Comparison of ENCODE assay signal across 8 cellular contexts in genomic region chr7:19709249-19709578, GRCh38. TPM values are rescaled to one million over a fixed set of nuclear protein-coding genes. Genes with fewer than 3 reads are reported as not detected.
DNase-seq lines count a peak whose midpoint lies in the region; ATAC-seq, FAIRE-seq and TF ChIP-seq lines count a peak whose summit lies in the region.

No MANE protein-coding gene starts in this region.

- TF ChIP-seq CTCF in osteocyte (IDR thresholded peaks at IDR 0.05) = peak; percentile 1

- no peaks in the 10 kb centered on the region for H3K9me2 ChIP-seq in Karpas-422 (replicated peaks; ENCODE audit: insufficient read depth, low read length)

- H3K4me3 ChIP-seq in Karpas-422 (ENCODE audit: low read length) = peak overlapping the region; percentile 38; the same call in 1 of the 2 replicates

- no peak for FAIRE-seq in HTR-8/SVneo (lab: Jason Lieb, UNC)

- peak overlapping the region; percentile 95 for H2AFZ ChIP-seq in Karpas-422 (ENCODE audit: low read length)

- peak overlapping the region; percentile 94 for H3K27ac Mint-ChIP-seq in dendritic cell treated with granulocyte-macrophage colony-stimulating factor and Interleukin-4, amounts not matched to agents 40 ng/mL and 50 ng/mL, for 4 days
- peak overlapping the region; percentile 84 for H3K27ac Mint-ChIP-seq in osteocyte (ENCODE audit: unreplicated experiment)

- H3K79me2 ChIP-seq in Karpas-422 (ENCODE audit: low read length) = peaks cover 45% of the 10 kb centered on the region

- H3K4me1 ChIP-seq in Karpas-422 (ENCODE audit: low read length) = peaks cover 26% of the 10 kb centered on the region

- peaks cover under 1% of the 10 kb centered on the region; the same call in 1 of the 2 replicates for H3K36me3 ChIP-seq in Karpas-422 (ENCODE audit: insufficient read depth, low read length)

- intact Hi-C loops in dendritic cell treated with granulocyte-macrophage colony-stimulating factor and Interleukin-4, amounts not matched to agents 40 ng/mL and 50 ng/mL, for 4 days (cut with micrococcal nuclease) = loop anchor here (10.0 kb wide), 1 partner anchor 406 kb away; no protein-coding TSS in a partner anchor

- H3K9me3 Mint-ChIP-seq in dendritic cell treated with granulocyte-macrophage colony-stimulating factor and Interleukin-4, amounts not matched to agents 40 ng/mL and 50 ng/mL, for 4 days = no peaks in the 10 kb centered on the region
- no peaks in the 10 kb centered on the region for H3K9me3 Mint-ChIP-seq in osteocyte (ENCODE audit: unreplicated experiment)

- H3K4me3 Mint-ChIP-seq in dendritic cell treated with granulocyte-macrophage colony-stimulating factor and Interleukin-4, amounts not matched to agents 40 ng/mL and 50 ng/mL, for 4 days = peak overlapping the region; percentile 88
- H3K4me3 Mint-ChIP-seq in osteocyte (ENCODE audit: unreplicated experiment) = peak overlapping the region; percentile 90

- DNase-seq in Karpas-422 (no peak), osteocyte (ENCODE audit: extremely low spot score, unreplicated experiment) (no peak), pons (ENCODE audit: low spot score) (no peak), HTR-8/SVneo (ENCODE audit: insufficient read length, low spot score) (no peak)
- no peak for DNase-seq in effector CD8-positive, alpha-beta T cell (lab: John Stamatoyannopoulos, UW)
- DNase-seq in activated CD4-positive, CD25-positive, alpha-beta regulatory T cell (lab: John Stamatoyannopoulos, UW) = no peak

- H3K36me3 Mint-ChIP-seq in dendritic cell treated with granulocyte-macrophage colony-stimulating factor and Interleukin-4, amounts not matched to agents 40 ng/mL and 50 ng/mL, for 4 days (ENCODE audit: low read depth) = peaks cover 8% of the 10 kb centered on the region
- no peaks in the 10 kb centered on the region for H3K36me3 Mint-ChIP-seq in osteocyte (ENCODE audit: unreplicated experiment)

- ATAC-seq in GM18498 (IDR thresholded peaks at IDR 0.05; ENCODE audit: unreplicated experiment) = peak; percentile 1

- H3K9me3 ChIP-seq in Karpas-422 (ENCODE audit: low read length) = no peaks in the 10 kb centered on the region

- peaks cover 6% of the 10 kb centered on the region; the same call in 1 of the 2 replicates for H4K20me1 ChIP-seq in Karpas-422 (ENCODE audit: insufficient read depth, low read depth, low read length)

- H3K4me1 Mint-ChIP-seq in dendritic cell treated with granulocyte-macrophage colony-stimulating factor and Interleukin-4, amounts not matched to agents 40 ng/mL and 50 ng/mL, for 4 days (ENCODE audit: low read depth) = peaks cover 40% of the 10 kb centered on the region
- peaks cover 32% of the 10 kb centered on the region for H3K4me1 Mint-ChIP-seq in osteocyte (ENCODE audit: unreplicated experiment)

- peak overlapping the region; percentile 48 for H3K4me2 ChIP-seq in Karpas-422 (ENCODE audit: low read depth, low read length, poor library complexity, severe bottlenecking)

- H3K27me3 Mint-ChIP-seq in dendritic cell treated with granulocyte-macrophage colony-stimulating factor and Interleukin-4, amounts not matched to agents 40 ng/mL and 50 ng/mL, for 4 days = peaks cover 2% of the 10 kb centered on the region
- H3K27me3 Mint-ChIP-seq in osteocyte (ENCODE audit: unreplicated experiment) = peaks cover 24% of the 10 kb centered on the region

- no peaks in the 10 kb centered on the region for H3K27me3 ChIP-seq in Karpas-422 (ENCODE audit: low read length)

- H3K9ac ChIP-seq in Karpas-422 (ENCODE audit: low read length) = peak overlapping the region; percentile 40

- H3K27ac ChIP-seq in Karpas-422 (ENCODE audit: low read length) = no peak overlapping the region

RNA-seq across cellular contexts. Expression of gene POLR1F, which starts 0.4 kb away (rescaled TPM):
- total RNA-seq in Karpas-422 (2014; rRNA removed; shearing (Covaris generic); ENCODE audit: low replicate concordance) = 11.2 and 21.1 TPM in 2 replicates
- 14.2 and 15.4 TPM in 2 replicates for total RNA-seq in osteocyte
